1 cellular context compared by ENCODE assay signal in the genomic region with DNA sequence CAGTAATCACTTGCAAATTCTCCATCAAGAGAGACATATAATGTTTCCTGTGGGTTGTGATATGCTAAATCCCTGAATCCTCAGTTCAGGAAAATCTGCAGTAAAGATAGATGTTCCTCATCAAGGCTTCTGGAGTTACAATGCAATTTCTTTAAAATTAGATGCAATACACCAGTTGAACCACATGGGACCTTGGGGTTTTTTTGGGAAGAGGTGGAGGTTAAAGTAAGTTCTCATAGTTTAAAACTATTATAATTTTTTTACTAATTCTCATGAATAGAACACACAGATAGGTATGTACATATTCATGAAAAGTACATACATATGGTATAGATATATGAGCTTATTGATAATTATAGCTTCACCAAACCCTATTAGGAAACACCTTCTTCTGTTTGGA.
TF ChIP-seq lines count a peak whose summit lies in the region.

No MANE protein-coding gene starts in this region.

TF ChIP-seq in WTC11, 78 proteins besides CTCF, POLR2A, EP300 and RAD21 (continued from another document):
- no peak for TF ChIP-seq ZNF671 (CRISPR knock-in tag; IDR thresholded peaks at IDR 0.05)
- no peak for TF ChIP-seq HMGXB4 (CRISPR knock-in tag; IDR thresholded peaks at IDR 0.05)
- no peak for TF ChIP-seq NR1H2 (CRISPR knock-in tag; IDR thresholded peaks at IDR 0.05)
- TF ChIP-seq, protein P1, sequence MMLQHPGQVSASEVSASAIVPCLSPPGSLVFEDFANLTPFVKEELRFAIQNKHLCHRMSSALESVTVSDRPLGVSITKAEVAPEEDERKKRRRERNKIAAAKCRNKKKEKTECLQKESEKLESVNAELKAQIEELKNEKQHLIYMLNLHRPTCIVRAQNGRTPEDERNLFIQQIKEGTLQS (CRISPR knock-in tag; conservative IDR thresholded peaks at IDR 0.05), result no peak
- no peak for TF ChIP-seq SP1 (CRISPR knock-in tag; conservative IDR thresholded peaks at IDR 0.05)
- TF ChIP-seq GTF2I (CRISPR knock-in tag; conservative IDR thresholded peaks at IDR 0.05), result no peak
- TF ChIP-seq ZBTB43 (CRISPR knock-in tag; IDR thresholded peaks at IDR 0.05), result no peak
